21 cellular contexts compared by ENCODE assay signal in the genomic region with DNA sequence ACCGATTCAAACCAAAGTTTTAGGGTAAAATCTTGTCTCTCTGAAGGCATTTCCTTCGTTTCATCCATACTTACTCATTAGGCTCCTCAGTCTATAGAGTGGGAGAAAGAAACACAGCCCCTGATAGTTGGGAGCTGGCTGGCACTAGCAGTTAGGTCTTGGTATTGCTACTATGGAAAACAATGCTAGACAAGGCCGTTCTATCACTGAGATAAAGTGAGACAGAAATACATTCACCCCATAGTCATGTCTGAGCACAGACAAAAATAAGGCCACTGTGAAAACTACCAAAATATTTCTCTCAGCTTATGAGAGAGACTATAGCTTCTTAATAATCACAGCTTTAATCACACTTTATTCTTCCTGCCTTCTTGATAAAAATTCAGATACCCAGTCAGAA. TPM values are rescaled to one million over a fixed set of nuclear protein-coding genes. Genes with fewer than 3 reads are reported as not detected.
"Had no signal": no experiment of that assay in that cellular context is flagged by ENCODE, and none has a peak within 500 bp of the region (broad histone marks: within the 10 kb centered on the region; RNA-seq: fewer than 3 reads in every experiment).

No MANE protein-coding gene starts in this region.

- H3K27me3 ChIP-seq: SJCRH30 had no signal

- H3K36me3 ChIP-seq: SJCRH30 had no signal

- H3K9me3 ChIP-seq: SJCRH30 had no signal

- H3K27ac ChIP-seq: SJCRH30 had no signal

- H3K4me3 ChIP-seq: SJCRH30 had no signal

- DNase-seq: KBM-7, MV-4-11, NCI-H1048, NCI-H1105, NCI-H1417, NCI-H1436 treated with DMSO at 0.1 percent for 48 hours, NCI-H1694, NCI-H187 treated with DMSO at 0.1 percent for 48 hours, NCI-H2029 treated with DMSO at 0.1 percent for 48 hours, NCI-H2171 treated with DMSO at 0.1 percent for 48 hours, NCI-H345, NCI-H446 treated with DMSO at 0.1 percent for 48 hours, NCI-H524, NCI-H526 treated with DMSO at 0.1 percent for 48 hours, NCI-H774, RPMI8226, SHP77 treated with DMSO at 0.1 percent for 48 hours, SJCRH30 had no signal

RNA-seq across cellular contexts. Expression of gene KCNV2, which starts 28.7 kb away (rescaled TPM):
- total RNA-seq: HT-29, LHCN-M2, MCF 10A, SJCRH30 had no signal
